ENCODE assay signal across 2 cellular contexts in the genomic region with DNA sequence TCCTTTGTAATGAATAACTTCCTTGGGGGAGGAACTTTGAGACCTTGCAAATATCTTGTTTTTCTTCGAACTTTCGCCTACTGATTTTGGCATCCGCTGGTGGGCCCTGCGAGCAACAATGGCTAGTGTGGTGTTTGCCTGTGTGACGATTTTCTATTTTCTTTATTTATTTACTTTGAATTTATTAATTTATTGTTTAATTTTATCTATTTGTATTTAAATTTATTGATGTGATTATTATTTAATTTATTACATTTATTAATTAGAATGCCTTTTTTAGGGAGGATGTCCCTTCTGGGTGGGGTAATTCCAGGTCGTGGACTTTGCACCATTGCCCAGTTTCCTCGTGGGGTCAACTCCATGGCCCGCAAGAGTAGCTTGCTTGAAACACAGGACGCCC.
TF ChIP-seq lines count a peak whose summit lies in the region.

No MANE protein-coding gene starts in this region.

TF ChIP-seq in GM23338, 12 proteins besides CTCF, POLR2A, EP300 and RAD21:
- TF ChIP-seq ZNF331 (CRISPR knock-in tag; IDR thresholded peaks at IDR 0.05; ENCODE audit: low read depth), result no peak
- TF ChIP-seq POLR2AphosphoS5 (IDR thresholded peaks at IDR 0.05; ENCODE audit: low read depth), result no peak
- TF ChIP-seq, protein P1, sequence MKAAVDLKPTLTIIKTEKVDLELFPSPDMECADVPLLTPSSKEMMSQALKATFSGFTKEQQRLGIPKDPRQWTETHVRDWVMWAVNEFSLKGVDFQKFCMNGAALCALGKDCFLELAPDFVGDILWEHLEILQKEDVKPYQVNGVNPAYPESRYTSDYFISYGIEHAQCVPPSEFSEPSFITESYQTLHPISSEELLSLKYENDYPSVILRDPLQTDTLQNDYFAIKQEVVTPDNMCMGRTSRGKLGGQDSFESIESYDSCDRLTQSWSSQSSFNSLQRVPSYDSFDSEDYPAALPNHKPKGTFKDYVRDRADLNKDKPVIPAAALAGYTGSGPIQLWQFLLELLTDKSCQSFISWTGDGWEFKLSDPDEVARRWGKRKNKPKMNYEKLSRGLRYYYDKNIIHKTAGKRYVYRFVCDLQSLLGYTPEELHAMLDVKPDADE (IDR thresholded peaks at IDR 0.05), result no peak
- no peak for TF ChIP-seq EZH2phosphoT487 (IDR thresholded peaks at IDR 0.05; ENCODE audit: unreplicated experiment)

TF ChIP-seq in H1, 55 proteins besides CTCF, POLR2A, EP300 and RAD21:
- TF ChIP-seq HDAC6 (IDR thresholded peaks at IDR 0.05; ENCODE audit: low read depth, low read length), result no peak
- TF ChIP-seq CTBP2 (IDR thresholded peaks at IDR 0.05; ENCODE audit: borderline replicate concordance, insufficient read depth, insufficient read length, low read length), result no peak
- no peak for TF ChIP-seq GABPA (IDR thresholded peaks at IDR 0.05; ENCODE audit: borderline replicate concordance, insufficient read depth, low read length)
- TF ChIP-seq EZH2 (IDR thresholded peaks at IDR 0.05; ENCODE audit: low read depth, low read length, severe bottlenecking), result no peak
- no peak for TF ChIP-seq NRF1 (IDR thresholded peaks at IDR 0.05; ENCODE audit: low read depth, low read length)
- TF ChIP-seq RFX5 (IDR thresholded peaks at IDR 0.05; ENCODE audit: borderline replicate concordance, low read depth, low read length), result no peak
- TF ChIP-seq TBP (IDR thresholded peaks at IDR 0.05; ENCODE audit: low read depth, low read length), result no peak
- TF ChIP-seq, protein P2, sequence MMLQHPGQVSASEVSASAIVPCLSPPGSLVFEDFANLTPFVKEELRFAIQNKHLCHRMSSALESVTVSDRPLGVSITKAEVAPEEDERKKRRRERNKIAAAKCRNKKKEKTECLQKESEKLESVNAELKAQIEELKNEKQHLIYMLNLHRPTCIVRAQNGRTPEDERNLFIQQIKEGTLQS (IDR thresholded peaks at IDR 0.05; ENCODE audit: insufficient read depth, low read depth, low read length), result no peak
- TF ChIP-seq SUZ12 (IDR thresholded peaks at IDR 0.05; ENCODE audit: low read length), result no peak
- no peak for TF ChIP-seq KDM4A (IDR thresholded peaks at IDR 0.05; ENCODE audit: low read depth, low read length, severe bottlenecking)
- TF ChIP-seq POU5F1 (IDR thresholded peaks at IDR 0.05; ENCODE audit: low read depth, low read length), result no peak
- TF ChIP-seq, protein P3, sequence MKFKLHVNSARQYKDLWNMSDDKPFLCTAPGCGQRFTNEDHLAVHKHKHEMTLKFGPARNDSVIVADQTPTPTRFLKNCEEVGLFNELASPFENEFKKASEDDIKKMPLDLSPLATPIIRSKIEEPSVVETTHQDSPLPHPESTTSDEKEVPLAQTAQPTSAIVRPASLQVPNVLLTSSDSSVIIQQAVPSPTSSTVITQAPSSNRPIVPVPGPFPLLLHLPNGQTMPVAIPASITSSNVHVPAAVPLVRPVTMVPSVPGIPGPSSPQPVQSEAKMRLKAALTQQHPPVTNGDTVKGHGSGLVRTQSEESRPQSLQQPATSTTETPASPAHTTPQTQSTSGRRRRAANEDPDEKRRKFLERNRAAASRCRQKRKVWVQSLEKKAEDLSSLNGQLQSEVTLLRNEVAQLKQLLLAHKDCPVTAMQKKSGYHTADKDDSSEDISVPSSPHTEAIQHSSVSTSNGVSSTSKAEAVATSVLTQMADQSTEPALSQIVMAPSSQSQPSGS (IDR thresholded peaks at IDR 0.05; ENCODE audit: low read length), result no peak
